ENCODE assay signal across 9 cellular contexts in the genomic region with DNA sequence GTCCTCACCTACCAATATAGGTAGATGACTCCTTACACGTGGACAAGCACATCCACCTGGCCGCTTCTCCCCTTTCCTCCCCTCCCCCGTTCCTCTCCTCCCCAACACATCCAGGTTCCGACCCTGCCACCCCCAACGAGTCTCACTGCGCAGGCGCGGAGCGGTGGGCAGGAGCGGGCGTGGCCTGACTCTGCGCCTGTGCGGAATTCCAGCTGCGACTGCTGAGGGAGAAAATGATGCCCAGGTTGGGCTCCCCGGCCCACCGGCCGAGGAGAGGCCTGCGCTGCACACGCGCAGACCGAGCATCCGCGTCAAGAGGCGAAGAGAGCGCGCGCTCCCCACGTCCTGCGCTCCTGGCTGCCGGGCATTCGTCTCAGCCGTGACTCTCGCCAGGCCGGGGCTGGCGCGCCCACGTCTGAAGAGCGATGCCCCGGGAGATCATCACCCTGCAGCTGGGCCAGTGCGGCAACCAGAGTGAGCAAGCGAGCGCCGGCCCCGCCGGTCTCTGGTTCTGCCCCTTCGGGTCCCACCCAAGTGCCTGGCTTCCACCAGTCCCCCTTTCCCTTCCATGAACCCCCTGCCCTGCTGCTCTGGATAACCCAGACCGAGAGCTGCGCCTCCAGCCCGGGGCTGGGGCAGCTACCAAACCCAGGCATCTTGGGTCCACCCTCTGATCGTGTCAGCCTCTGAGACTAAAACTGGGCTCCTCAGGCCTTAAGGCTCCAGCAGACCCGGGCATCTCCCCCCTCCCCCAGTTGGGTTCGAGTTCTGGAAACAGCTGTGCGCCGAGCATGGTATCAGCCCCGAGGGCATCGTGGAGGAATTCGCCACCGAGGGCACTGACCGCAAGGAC. TPM values are rescaled to one million over a fixed set of nuclear protein-coding genes. Genes with fewer than 3 reads are reported as not detected.
DNase-seq lines count a peak whose midpoint lies in the region; ATAC-seq, FAIRE-seq and TF ChIP-seq lines count a peak whose summit lies in the region.
"Had no signal": no experiment of that assay in that cellular context is flagged by ENCODE, and none has a peak within 500 bp of the region (broad histone marks: within the 10 kb centered on the region; RNA-seq: fewer than 3 reads in every experiment).

A gene (plus strand): TSS at position 206 of the 853 bp plus-strand sequence. CDS start 220 bp downstream, at position 426.

- no peaks in the 10 kb centered on the region for H3K9me3 ChIP-seq in HEK293 (ENCODE audit: control insufficient read depth, insufficient read depth, low read depth, low read length)
- no peaks in the 10 kb centered on the region for H3K9me3 ChIP-seq in kidney (ENCODE audit: control insufficient read depth in 1 of 2, low read length in 2 of 2)

- POLR2A ChIA-PET in HEK293 (lab: Yijun Ruan, JAX), result interaction anchor here (0.7 to 1.8 kb wide), 14 partner anchors 10 to 114 kb away, joined by 3 to 17 read pairs (median 4); a partner anchor contains a TSS

- TF ChIP-seq CTCF in HEK293 (tag by site-specific recombination; IDR thresholded peaks at IDR 0.05), result no peak
- no peak for TF ChIP-seq CTCF in kidney (IDR thresholded peaks at IDR 0.05; ENCODE audit: borderline replicate concordance, extremely low read depth, insufficient read depth)

- CTCF ChIA-PET in HEK293 (lab: Yijun Ruan, JAX), result interaction anchor here (0.6 to 3.8 kb wide), 9 partner anchors 10 to 339 kb away, joined by 3 to 18 read pairs (median 4); a partner anchor contains a TSS

- H3K27ac ChIP-seq in HEK293 (ENCODE audit: extremely low read depth, low read depth, low read length) (peak within 1 kb of the TSS; percentile 84), kidney (ENCODE audit: low read depth in 2 of 2, low read length in 2 of 2) (peak within 1 kb of the TSS; percentile 45 to 82)

- peak within 1 kb of the TSS; percentile 70 for H3K4me3 ChIP-seq in HEK293 (ENCODE audit: low read depth, low read length)
- H3K4me3 ChIP-seq in kidney (ENCODE audit: low read length in 2 of 2), result peak within 1 kb of the TSS; percentile 61 to 85

- H3K9ac ChIP-seq in kidney (ENCODE audit: low read length in 2 of 2), result peak within 1 kb of the TSS; percentile 37 to 75

- DNase-seq in COLO668 (lab: John Stamatoyannopoulos, UW; ENCODE audit: unreplicated experiment), result peak; percentile 90
- DNase-seq in NCI-H2227 (lab: John Stamatoyannopoulos, UW; ENCODE audit: unreplicated experiment), result peak; percentile 99
- DNase-seq in activated CD4-positive, alpha-beta T cell treated with anti-CD3 and anti-CD28 coated beads for 24 hours (ENCODE audit: low read depth in 2 of 2), result peak; percentile 71 to 81
- DNase-seq in cerebellar nuclear complex (lab: John Stamatoyannopoulos, UW), result peak; percentile 33 to 74
- DNase-seq in kidney, result peak; percentile 96
- DNase-seq in stimulated activated CD4-positive, alpha-beta T cell treated with anti-CD3 and anti-CD28 coated beads, Interleukin-15, amount 100 ng/mL, for 1 hour (ENCODE audit: low read depth in 1 of 2, low spot score in 1 of 2), result peak; percentile 50 to 72

- ATAC-seq in GM19023 (IDR thresholded peaks at IDR 0.05; ENCODE audit: unreplicated experiment), result no peak

- no peak for FAIRE-seq in kidney (lab: Jason Lieb, UNC)
- FAIRE-seq: endometrium had no signal

- peaks cover 13% of the 10 kb centered on the region for H3K4me1 ChIP-seq in HEK293 (ENCODE audit: control insufficient read depth, insufficient read depth, low read length)
- peaks cover 8 to 9% of the 10 kb centered on the region in 2 donors for H3K4me1 ChIP-seq in kidney (ENCODE audit: control insufficient read depth in 1 of 2, insufficient read depth in 1 of 2, low read depth in 1 of 2, low read length in 2 of 2)

- intact Hi-C loops in kidney (cut with DNase I), result no loop called here

- peaks cover 23 to 34% of the 10 kb centered on the region in 2 experiments for H3K36me3 ChIP-seq in HEK293 (ENCODE audit: control insufficient read depth in 2 of 2, insufficient read depth in 1 of 2, low read length in 2 of 2)
- peaks cover 0 to 3% of the 10 kb centered on the region in 2 donors for H3K36me3 ChIP-seq in kidney (ENCODE audit: control insufficient read depth in 1 of 2, insufficient read depth in 2 of 2, low read length in 2 of 2)

TF ChIP-seq in HEK293, 187 proteins besides CTCF, POLR2A, EP300 and RAD21 (continues in another document):
- TF ChIP-seq ZNF416 (tag by site-specific recombination; IDR thresholded peaks at IDR 0.05) (no peak), ZNF830 (tag by site-specific recombination; IDR thresholded peaks at IDR 0.05; ENCODE audit: low read depth) (no peak), REPIN1 (tag by site-specific recombination; IDR thresholded peaks at IDR 0.05; ENCODE audit: low read depth) (no peak), IKZF3 (tag by site-specific recombination; IDR thresholded peaks at IDR 0.05) (peak; percentile 78), ZNF2 (tag by site-specific recombination; IDR thresholded peaks at IDR 0.05) (peak; percentile 56; the same call in 1 of the 2 replicates), ZFP37 (tag by site-specific recombination; IDR thresholded peaks at IDR 0.05) (no peak), ZNF558 (tag by site-specific recombination; IDR thresholded peaks at IDR 0.05) (no peak), ZNF16 (tag by site-specific recombination; IDR thresholded peaks at IDR 0.05; ENCODE audit: low read depth) (no peak), ZNF112 (tag by site-specific recombination; IDR thresholded peaks at IDR 0.05) (no peak), KLF8 (tag by site-specific recombination; IDR thresholded peaks at IDR 0.05) (peak; percentile 51; the same call in 1 of the 2 replicates), ZBTB21 (tag by site-specific recombination; IDR thresholded peaks at IDR 0.05) (no peak), ZNF324 (tag by site-specific recombination; IDR thresholded peaks at IDR 0.05) (no peak; the same call in 1 of the 2 replicates), KLF7 (tag by site-specific recombination; IDR thresholded peaks at IDR 0.05; ENCODE audit: borderline replicate concordance) (no peak), ZNF23 (tag by site-specific recombination; IDR thresholded peaks at IDR 0.05; ENCODE audit: borderline replicate concordance) (no peak), ZNF600 (tag by site-specific recombination; IDR thresholded peaks at IDR 0.05) (peak; percentile 93), KLF16 (tag by site-specific recombination; IDR thresholded peaks at IDR 0.05) (no peak), ZNF37A (tag by site-specific recombination; IDR thresholded peaks at IDR 0.05) (no peak), ZNF747 (tag by site-specific recombination; IDR thresholded peaks at IDR 0.05) (no peak), SP7 (tag by site-specific recombination; IDR thresholded peaks at IDR 0.05) (no peak; the same call in none of the 2 replicates), ZNF391 (tag by site-specific recombination; IDR thresholded peaks at IDR 0.05; ENCODE audit: borderline replicate concordance, low read depth) (0 out of 2 replicates have a peak, but pooled peaks have one; percentile 66)
- TF ChIP-seq, protein P1, sequence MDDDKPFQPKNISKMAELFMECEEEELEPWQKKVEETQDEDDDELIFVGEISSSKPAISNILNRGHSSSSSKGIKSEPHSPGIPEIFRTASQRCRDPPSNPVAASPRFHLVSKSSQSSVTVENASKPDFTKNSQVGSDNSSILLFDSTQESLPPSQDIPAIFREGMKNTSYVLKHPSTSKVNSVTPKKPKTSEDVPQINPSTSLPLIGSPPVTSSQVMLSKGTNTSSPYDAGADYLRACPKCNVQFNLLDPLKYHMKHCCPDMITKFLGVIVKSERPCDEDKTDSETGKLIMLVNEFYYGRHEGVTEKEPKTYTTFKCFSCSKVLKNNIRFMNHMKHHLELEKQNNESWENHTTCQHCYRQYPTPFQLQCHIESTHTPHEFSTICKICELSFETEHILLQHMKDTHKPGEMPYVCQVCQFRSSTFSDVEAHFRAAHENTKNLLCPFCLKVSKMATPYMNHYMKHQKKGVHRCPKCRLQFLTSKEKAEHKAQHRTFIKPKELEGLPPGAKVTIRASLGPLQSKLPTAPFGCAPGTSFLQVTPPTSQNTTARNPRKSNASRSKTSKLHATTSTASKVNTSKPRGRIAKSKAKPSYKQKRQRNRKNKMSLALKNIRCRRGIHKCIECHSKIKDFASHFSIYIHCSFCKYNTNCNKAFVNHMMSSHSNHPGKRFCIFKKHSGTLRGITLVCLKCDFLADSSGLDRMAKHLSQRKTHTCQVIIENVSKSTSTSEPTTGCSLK (tag by site-specific recombination; IDR thresholded peaks at IDR 0.05), result no peak
- TF ChIP-seq, protein P2, sequence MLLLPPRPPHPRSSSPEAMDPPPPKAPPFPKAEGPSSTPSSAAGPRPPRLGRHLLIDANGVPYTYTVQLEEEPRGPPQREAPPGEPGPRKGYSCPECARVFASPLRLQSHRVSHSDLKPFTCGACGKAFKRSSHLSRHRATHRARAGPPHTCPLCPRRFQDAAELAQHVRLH (tag by site-specific recombination; IDR thresholded peaks at IDR 0.05), result no peak
- TF ChIP-seq, protein P3, sequence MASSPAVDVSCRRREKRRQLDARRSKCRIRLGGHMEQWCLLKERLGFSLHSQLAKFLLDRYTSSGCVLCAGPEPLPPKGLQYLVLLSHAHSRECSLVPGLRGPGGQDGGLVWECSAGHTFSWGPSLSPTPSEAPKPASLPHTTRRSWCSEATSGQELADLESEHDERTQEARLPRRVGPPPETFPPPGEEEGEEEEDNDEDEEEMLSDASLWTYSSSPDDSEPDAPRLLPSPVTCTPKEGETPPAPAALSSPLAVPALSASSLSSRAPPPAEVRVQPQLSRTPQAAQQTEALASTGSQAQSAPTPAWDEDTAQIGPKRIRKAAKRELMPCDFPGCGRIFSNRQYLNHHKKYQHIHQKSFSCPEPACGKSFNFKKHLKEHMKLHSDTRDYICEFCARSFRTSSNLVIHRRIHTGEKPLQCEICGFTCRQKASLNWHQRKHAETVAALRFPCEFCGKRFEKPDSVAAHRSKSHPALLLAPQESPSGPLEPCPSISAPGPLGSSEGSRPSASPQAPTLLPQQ (tag by site-specific recombination; IDR thresholded peaks at IDR 0.05), result peak; percentile 60; the same call in 1 of the 2 replicates

RNA-seq across cellular contexts. Expression of the gene that starts here (rescaled TPM):
- total RNA-seq in kidney, result 19.9 TPM
- 39.9 TPM for polyA plus RNA-seq in kidney (ENCODE audit: insufficient read depth, low read depth, low replicate concordance)
